ENCODE assay signal across 1 cellular context in the genomic region with DNA sequence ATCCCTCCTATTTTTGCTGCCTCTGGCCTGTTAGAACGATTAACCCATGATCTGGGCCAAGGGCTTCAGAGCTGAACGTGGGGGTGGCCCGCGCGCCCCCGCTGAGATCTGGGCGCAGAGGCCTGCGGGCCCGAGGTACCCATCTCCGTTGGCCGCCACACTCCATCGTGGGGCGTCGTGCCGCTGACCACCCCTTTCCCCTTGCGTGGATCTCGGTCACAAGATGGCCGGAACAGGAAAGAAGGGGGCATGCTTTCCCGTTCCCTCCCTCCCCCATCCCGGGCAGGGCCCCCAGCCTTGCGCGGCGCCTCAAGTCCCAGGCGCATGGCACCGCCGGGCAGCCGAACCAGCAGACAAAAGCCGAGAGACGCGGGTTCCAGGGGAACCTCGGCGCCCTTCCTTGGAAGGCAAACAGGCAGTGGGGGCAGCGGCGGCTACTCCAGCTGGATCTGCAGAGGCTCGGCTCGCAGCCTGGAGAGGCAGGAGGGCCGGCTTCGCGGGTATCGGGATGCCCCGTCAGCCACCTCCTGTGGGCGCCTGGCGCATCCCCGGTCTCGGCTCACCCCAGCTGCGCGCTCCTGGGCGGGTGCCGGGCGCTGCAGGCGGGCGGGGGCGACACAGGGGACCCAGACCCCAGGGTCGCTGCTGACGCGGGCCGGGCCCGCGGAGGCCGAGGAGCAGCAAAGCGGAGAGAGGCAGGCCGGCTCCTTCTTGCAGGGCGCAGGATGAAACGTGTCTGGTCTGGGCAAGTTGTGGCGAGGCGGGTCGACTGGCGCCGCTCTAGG.
TF ChIP-seq lines count a peak whose summit lies in the region.

No MANE protein-coding gene starts in this region.

TF ChIP-seq in WTC11, 78 proteins besides CTCF, POLR2A, EP300 and RAD21 (continued from another document):
- TF ChIP-seq, protein P1, sequence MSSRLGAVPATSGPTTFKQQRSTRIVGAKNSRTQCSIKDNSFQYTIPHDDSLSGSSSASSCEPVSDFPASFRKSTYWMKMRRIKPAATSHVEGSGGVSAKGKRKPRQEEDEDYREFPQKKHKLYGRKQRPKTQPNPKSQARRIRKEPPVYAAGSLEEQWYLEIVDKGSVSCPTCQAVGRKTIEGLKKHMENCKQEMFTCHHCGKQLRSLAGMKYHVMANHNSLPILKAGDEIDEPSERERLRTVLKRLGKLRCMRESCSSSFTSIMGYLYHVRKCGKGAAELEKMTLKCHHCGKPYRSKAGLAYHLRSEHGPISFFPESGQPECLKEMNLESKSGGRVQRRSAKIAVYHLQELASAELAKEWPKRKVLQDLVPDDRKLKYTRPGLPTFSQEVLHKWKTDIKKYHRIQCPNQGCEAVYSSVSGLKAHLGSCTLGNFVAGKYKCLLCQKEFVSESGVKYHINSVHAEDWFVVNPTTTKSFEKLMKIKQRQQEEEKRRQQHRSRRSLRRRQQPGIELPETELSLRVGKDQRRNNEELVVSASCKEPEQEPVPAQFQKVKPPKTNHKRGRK (CRISPR knock-in tag; IDR thresholded peaks at IDR 0.05; ENCODE audit: borderline replicate concordance): no peak
- TF ChIP-seq ZBTB21 (CRISPR knock-in tag; IDR thresholded peaks at IDR 0.05; ENCODE audit: borderline replicate concordance): peak; percentile 78; the same call in 1 of the 2 replicates
- peak; percentile 48 for TF ChIP-seq ZNF423 (CRISPR knock-in tag; IDR thresholded peaks at IDR 0.05)
- TF ChIP-seq ZNF232 (CRISPR knock-in tag; IDR thresholded peaks at IDR 0.05): peak; percentile 52; the same call in 1 of the 2 replicates
- no peak for TF ChIP-seq SMAD4 (CRISPR knock-in tag; IDR thresholded peaks at IDR 0.05)
- 0 out of 2 replicates have a peak, but pooled peaks have one; percentile 26 for TF ChIP-seq MLX (CRISPR knock-in tag; IDR thresholded peaks at IDR 0.05)
- TF ChIP-seq, protein P2, sequence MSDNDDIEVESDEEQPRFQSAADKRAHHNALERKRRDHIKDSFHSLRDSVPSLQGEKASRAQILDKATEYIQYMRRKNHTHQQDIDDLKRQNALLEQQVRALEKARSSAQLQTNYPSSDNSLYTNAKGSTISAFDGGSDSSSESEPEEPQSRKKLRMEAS (CRISPR knock-in tag; IDR thresholded peaks at IDR 0.05): peak; percentile 47
- TF ChIP-seq, protein P3, sequence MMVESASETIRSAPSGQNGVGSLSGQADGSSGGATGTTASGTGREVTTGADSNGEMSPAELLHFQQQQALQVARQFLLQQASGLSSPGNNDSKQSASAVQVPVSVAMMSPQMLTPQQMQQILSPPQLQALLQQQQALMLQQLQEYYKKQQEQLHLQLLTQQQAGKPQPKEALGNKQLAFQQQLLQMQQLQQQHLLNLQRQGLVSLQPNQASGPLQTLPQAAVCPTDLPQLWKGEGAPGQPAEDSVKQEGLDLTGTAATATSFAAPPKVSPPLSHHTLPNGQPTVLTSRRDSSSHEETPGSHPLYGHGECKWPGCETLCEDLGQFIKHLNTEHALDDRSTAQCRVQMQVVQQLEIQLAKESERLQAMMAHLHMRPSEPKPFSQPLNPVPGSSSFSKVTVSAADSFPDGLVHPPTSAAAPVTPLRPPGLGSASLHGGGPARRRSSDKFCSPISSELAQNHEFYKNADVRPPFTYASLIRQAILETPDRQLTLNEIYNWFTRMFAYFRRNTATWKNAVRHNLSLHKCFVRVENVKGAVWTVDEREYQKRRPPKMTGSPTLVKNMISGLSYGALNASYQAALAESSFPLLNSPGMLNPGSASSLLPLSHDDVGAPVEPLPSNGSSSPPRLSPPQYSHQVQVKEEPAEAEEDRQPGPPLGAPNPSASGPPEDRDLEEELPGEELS (CRISPR knock-in tag; IDR thresholded peaks at IDR 0.05): peak; percentile 19; the same call in 1 of the 2 replicates
- no peak for TF ChIP-seq STAT6 (CRISPR knock-in tag; conservative IDR thresholded peaks at IDR 0.05; ENCODE audit: low read depth)
- TF ChIP-seq ZNF138 (CRISPR knock-in tag; conservative IDR thresholded peaks at IDR 0.05): no peak
- TF ChIP-seq FOXJ3 (CRISPR knock-in tag; IDR thresholded peaks at IDR 0.05; ENCODE audit: borderline replicate concordance): no peak
- 0 out of 2 replicates have a peak, but pooled peaks have one; percentile 28 for TF ChIP-seq NFE2L1 (CRISPR knock-in tag; IDR thresholded peaks at IDR 0.05)
- TF ChIP-seq TP53 (CRISPR knock-in tag; IDR thresholded peaks at IDR 0.05): no peak; the same call in 1 of the 2 replicates
- no peak for TF ChIP-seq TEAD1 (CRISPR knock-in tag; IDR thresholded peaks at IDR 0.05)
- TF ChIP-seq RORB (CRISPR knock-in tag; IDR thresholded peaks at IDR 0.05): no peak
- TF ChIP-seq SOX15 (CRISPR knock-in tag; IDR thresholded peaks at IDR 0.05): no peak
- peak; percentile 88; the same call in 1 of the 2 replicates for TF ChIP-seq HMGXB4 (CRISPR knock-in tag; IDR thresholded peaks at IDR 0.05)
- TF ChIP-seq, protein P4, sequence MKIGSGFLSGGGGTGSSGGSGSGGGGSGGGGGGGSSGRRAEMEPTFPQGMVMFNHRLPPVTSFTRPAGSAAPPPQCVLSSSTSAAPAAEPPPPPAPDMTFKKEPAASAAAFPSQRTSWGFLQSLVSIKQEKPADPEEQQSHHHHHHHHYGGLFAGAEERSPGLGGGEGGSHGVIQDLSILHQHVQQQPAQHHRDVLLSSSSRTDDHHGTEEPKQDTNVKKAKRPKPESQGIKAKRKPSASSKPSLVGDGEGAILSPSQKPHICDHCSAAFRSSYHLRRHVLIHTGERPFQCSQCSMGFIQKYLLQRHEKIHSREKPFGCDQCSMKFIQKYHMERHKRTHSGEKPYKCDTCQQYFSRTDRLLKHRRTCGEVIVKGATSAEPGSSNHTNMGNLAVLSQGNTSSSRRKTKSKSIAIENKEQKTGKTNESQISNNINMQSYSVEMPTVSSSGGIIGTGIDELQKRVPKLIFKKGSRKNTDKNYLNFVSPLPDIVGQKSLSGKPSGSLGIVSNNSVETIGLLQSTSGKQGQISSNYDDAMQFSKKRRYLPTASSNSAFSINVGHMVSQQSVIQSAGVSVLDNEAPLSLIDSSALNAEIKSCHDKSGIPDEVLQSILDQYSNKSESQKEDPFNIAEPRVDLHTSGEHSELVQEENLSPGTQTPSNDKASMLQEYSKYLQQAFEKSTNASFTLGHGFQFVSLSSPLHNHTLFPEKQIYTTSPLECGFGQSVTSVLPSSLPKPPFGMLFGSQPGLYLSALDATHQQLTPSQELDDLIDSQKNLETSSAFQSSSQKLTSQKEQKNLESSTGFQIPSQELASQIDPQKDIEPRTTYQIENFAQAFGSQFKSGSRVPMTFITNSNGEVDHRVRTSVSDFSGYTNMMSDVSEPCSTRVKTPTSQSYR (CRISPR knock-in tag; IDR thresholded peaks at IDR 0.05): no peak
- TF ChIP-seq CREB1 (CRISPR knock-in tag; IDR thresholded peaks at IDR 0.05): no peak
- TF ChIP-seq ETV6 (CRISPR knock-in tag; IDR thresholded peaks at IDR 0.05): no peak
- 0 out of 2 replicates have a peak, but pooled peaks have one; percentile 54 for TF ChIP-seq ELF4 (CRISPR knock-in tag; IDR thresholded peaks at IDR 0.05; ENCODE audit: low read depth)
- no peak; the same call in 1 of the 2 replicates for TF ChIP-seq E2F1 (CRISPR knock-in tag; IDR thresholded peaks at IDR 0.05)
- no peak for TF ChIP-seq ERG (CRISPR knock-in tag; IDR thresholded peaks at IDR 0.05)
- no peak for TF ChIP-seq ZSCAN18 (CRISPR knock-in tag; IDR thresholded peaks at IDR 0.05)
- TF ChIP-seq, protein P5, sequence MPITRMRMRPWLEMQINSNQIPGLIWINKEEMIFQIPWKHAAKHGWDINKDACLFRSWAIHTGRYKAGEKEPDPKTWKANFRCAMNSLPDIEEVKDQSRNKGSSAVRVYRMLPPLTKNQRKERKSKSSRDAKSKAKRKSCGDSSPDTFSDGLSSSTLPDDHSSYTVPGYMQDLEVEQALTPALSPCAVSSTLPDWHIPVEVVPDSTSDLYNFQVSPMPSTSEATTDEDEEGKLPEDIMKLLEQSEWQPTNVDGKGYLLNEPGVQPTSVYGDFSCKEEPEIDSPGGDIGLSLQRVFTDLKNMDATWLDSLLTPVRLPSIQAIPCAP (CRISPR knock-in tag; IDR thresholded peaks at IDR 0.05): peak; percentile 87; the same call in 1 of the 2 replicates
- TF ChIP-seq, protein P6, sequence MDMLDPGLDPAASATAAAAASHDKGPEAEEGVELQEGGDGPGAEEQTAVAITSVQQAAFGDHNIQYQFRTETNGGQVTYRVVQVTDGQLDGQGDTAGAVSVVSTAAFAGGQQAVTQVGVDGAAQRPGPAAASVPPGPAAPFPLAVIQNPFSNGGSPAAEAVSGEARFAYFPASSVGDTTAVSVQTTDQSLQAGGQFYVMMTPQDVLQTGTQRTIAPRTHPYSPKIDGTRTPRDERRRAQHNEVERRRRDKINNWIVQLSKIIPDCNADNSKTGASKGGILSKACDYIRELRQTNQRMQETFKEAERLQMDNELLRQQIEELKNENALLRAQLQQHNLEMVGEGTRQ (CRISPR knock-in tag; IDR thresholded peaks at IDR 0.05): no peak
- TF ChIP-seq ZBTB43 (CRISPR knock-in tag; IDR thresholded peaks at IDR 0.05): 0 out of 2 replicates have a peak, but pooled peaks have one; percentile 13
